ENCODE assay signal across 23 cellular contexts in genomic region chr20:59831901-59832240, GRCh38.
DNase-seq lines count a peak whose midpoint lies in the region; TF ChIP-seq lines count a peak whose summit lies in the region.
"Had no signal": no experiment of that assay in that cellular context is flagged by ENCODE, and none has a peak within 500 bp of the region (broad histone marks: within the 10 kb centered on the region; RNA-seq: fewer than 3 reads in every experiment).

No MANE protein-coding gene starts in this region.

- no peaks in the 10 kb centered on the region for H4K20me1 ChIP-seq in hepatocyte (ENCODE audit: insufficient read depth, poor library complexity, severe bottlenecking)

- TF ChIP-seq EP300 in stomach (IDR thresholded peaks at IDR 0.05), result no peak

- no peaks in the 10 kb centered on the region for H3K79me2 ChIP-seq in hepatocyte
- H3K79me2 ChIP-seq: parathyroid adenoma had no signal

- DNase-seq in NCI-H2171 treated with DMSO at 0.1 percent for 48 hours (lab: John Stamatoyannopoulos, UW) (peak; percentile 24), NCI-H2171 (lab: John Stamatoyannopoulos, UW) (no peak), SW480 (ENCODE audit: low spot score) (peak; percentile 42), hepatocyte (ENCODE audit: low spot score) (peak; percentile 6), testis (peak; percentile 51), NCI-H748 treated with DMSO at 0.1 percent for 48 hours (lab: John Stamatoyannopoulos, UW) (no peak), stomach (no peak)
- DNase-seq in effector CD4-positive, alpha-beta T cell, result no peak
- DNase-seq: activated naive CD8-positive, alpha-beta T cell treated with anti-CD3 and anti-CD28 coated beads, Interleukin-2, amount 10 ng/mL, durations not matched to agents 7 days and 5 days; DND-41; effector CD8-positive, alpha-beta T cell; esophagus squamous epithelium; GM23248; kidney glomerular epithelial cell; NCI-H1092; NCI-H2029; stimulated activated CD4-positive, alpha-beta T cell treated with anti-CD3 and anti-CD28 coated beads, Interleukin-2, amount 100 ng/mL, for 24 hours; T-helper 2 cell; WERI-Rb-1 had no signal

- H3K4me1 ChIP-seq in hepatocyte (ENCODE audit: insufficient read depth), result peaks cover 9% of the 10 kb centered on the region
- H3K4me1 ChIP-seq in testis, result peaks cover 15% of the 10 kb centered on the region
- peaks cover 6 to 22% (median 14%) of the 10 kb centered on the region in 4 donors for H3K4me1 ChIP-seq in stomach

- no peak overlapping the region for H3K4me3 ChIP-seq in hepatocyte
- no peak overlapping the region for H3K4me3 ChIP-seq in testis
- no peak overlapping the region for H3K4me3 ChIP-seq in stomach
- H3K4me3 ChIP-seq: esophagus squamous epithelium, gastroesophageal sphincter, GM23248, thoracic aorta had no signal

- H3K9me3 ChIP-seq in hepatocyte (ENCODE audit: low read depth), result no peaks in the 10 kb centered on the region
- no peaks in the 10 kb centered on the region for H3K9me3 ChIP-seq in testis
- no peaks in the 10 kb centered on the region for H3K9me3 ChIP-seq in stomach
- H3K9me3 ChIP-seq: esophagus squamous epithelium, gastroesophageal sphincter, thoracic aorta had no signal

- WGBS in hepatocyte (ENCODE audit: low lambda C conversion rate, missing lambda C conversion rate), result 69% methylated on average over 3 of the region's 3 CpGs
- 33 to 60% methylated on average over 3 of the region's 3 CpGs for WGBS in testis, 2 donors
- WGBS in stomach, 5 donors, result 51 to 87% (median 70%) methylated on average over 2 to 3 of the region's 3 CpGs

- H3K4me2 ChIP-seq in hepatocyte, result no peak overlapping the region

- H3K36me3 ChIP-seq in hepatocyte (replicated peaks; ENCODE audit: insufficient read depth, low read depth), result no peaks in the 10 kb centered on the region
- no peaks in the 10 kb centered on the region for H3K36me3 ChIP-seq in testis (ENCODE audit: low read depth, missing control alignments)
- no peaks in the 10 kb centered on the region for H3K36me3 ChIP-seq in stomach
- H3K36me3 ChIP-seq: esophagus squamous epithelium, gastroesophageal sphincter, thoracic aorta, WERI-Rb-1 had no signal

- no peaks in the 10 kb centered on the region for H3K9me2 ChIP-seq in hepatocyte (replicated peaks; ENCODE audit: insufficient read depth)

- no peak overlapping the region for H2AFZ ChIP-seq in hepatocyte
- H2AFZ ChIP-seq: GM23248, parathyroid adenoma had no signal

- H3K27ac ChIP-seq in hepatocyte, result peak overlapping the region; percentile 78
- H3K27ac ChIP-seq in testis, result no peak overlapping the region
- no peak overlapping the region for H3K27ac ChIP-seq in stomach
- H3K27ac ChIP-seq: 22Rv1, esophagus squamous epithelium, gastroesophageal sphincter, GM23248, parathyroid adenoma, thoracic aorta, WERI-Rb-1 had no signal

- no peak for TF ChIP-seq CTCF in hepatocyte (IDR thresholded peaks at IDR 0.05; ENCODE audit: poor library complexity)
- no peak for TF ChIP-seq CTCF in testis (IDR thresholded peaks at IDR 0.05)
- no peak for TF ChIP-seq CTCF in stomach (IDR thresholded peaks at IDR 0.05)

- no peaks in the 10 kb centered on the region for H3K27me3 ChIP-seq in hepatocyte
- no peaks in the 10 kb centered on the region for H3K27me3 ChIP-seq in testis
- H3K27me3 ChIP-seq in stomach, result peaks cover 0 to 52% (median 9%) of the 10 kb centered on the region in 3 donors
- H3K27me3 ChIP-seq: esophagus squamous epithelium had no signal

- TF ChIP-seq POLR2A in testis (IDR thresholded peaks at IDR 0.05), result no peak
- no peak for TF ChIP-seq POLR2A in stomach (IDR thresholded peaks at IDR 0.05)

- intact Hi-C loops in testis (cut with DNase I; ENCODE audit: low total_unique reads), result no loop called here
- intact Hi-C loops in stomach (cut with DNase I; ENCODE audit: low total_unique reads), result no loop called here

Comparison
In these comparisons a context has a peak if more than half of its experiments do, and no peak if none do; other contexts are left out.
1. DNase-seq: peak in NCI-H2171 treated with DMSO at 0.1 percent for 48 hours (single experiment), SW480 (single experiment), hepatocyte (single experiment) and testis (single experiment); none in NCI-H2171 (single experiment), NCI-H748 treated with DMSO at 0.1 percent for 48 hours (single experiment), effector CD4-positive, alpha-beta T cell (single experiment) and stomach (single experiment).